In genomic region chr21:33024278-33025103, GRCh38 we compare ENCODE assay signal across 14 cellular contexts. TPM values are rescaled to one million over a fixed set of nuclear protein-coding genes. Genes with fewer than 3 reads are reported as not detected.
A peak's percentile ranks its signal among the peaks of the same experiment; 100 is the strongest.
DNase-seq lines count a peak whose midpoint lies in the region; ATAC-seq and TF ChIP-seq lines count a peak whose summit lies in the region.
"Had no signal": no experiment of that assay in that cellular context is flagged by ENCODE, and none has a peak within 500 bp of the region (broad histone marks: within the 10 kb centered on the region; RNA-seq: fewer than 3 reads in every experiment).

No MANE protein-coding gene starts in this region.

- H2AFZ ChIP-seq in hepatocyte (no peak overlapping the region), trophoblast cell (ENCODE audit: insufficient read depth, low read length, poor library complexity) (no peak overlapping the region)

- no peak overlapping the region for H3K4ac ChIP-seq in trophoblast cell (ENCODE audit: low read depth, low read length)

- 13% methylated on average over 39 of the region's 39 CpGs for whole genome bisulfite sequencing in hepatocyte (ENCODE audit: low lambda C conversion rate, missing lambda C conversion rate)
- no CpG with 5 or more reads among the region's 39 CpGs for WGBS in trophoblast cell (ENCODE audit: extremely low coverage, insufficient coverage, insufficient read length)

- H2BK12ac ChIP-seq in trophoblast cell (ENCODE audit: low read length), result no peak overlapping the region

- H4K8ac ChIP-seq in trophoblast cell (ENCODE audit: low read depth, low read length), result no peak overlapping the region

- peaks cover 100% of the 10 kb centered on the region for H3K27me3 Mint-ChIP-seq in activated naive CD4-positive, alpha-beta T cell treated with anti-CD3 and anti-CD28 coated beads, Interleukin-2, amount 10 ng/mL, durations not matched to agents 7 days and 5 days
- peaks cover 54 to 75% of the 10 kb centered on the region in 2 donors for H3K27me3 Mint-ChIP-seq in T-cell

- no peak overlapping the region for H4K12ac ChIP-seq in trophoblast cell (ENCODE audit: low read depth, low read length)

- no peaks in the 10 kb centered on the region for H4K20me1 ChIP-seq in hepatocyte (ENCODE audit: insufficient read depth, poor library complexity, severe bottlenecking)

- H3K27ac Mint-ChIP-seq in activated naive CD4-positive, alpha-beta T cell treated with anti-CD3 and anti-CD28 coated beads, Interleukin-2, amount 10 ng/mL, durations not matched to agents 7 days and 5 days, result peak overlapping the region; percentile 69
- H3K27ac Mint-ChIP-seq in T-cell, result peak overlapping the region in 1 of 2 donors; percentile 71

- peaks cover 6% of the 10 kb centered on the region for H3K36me3 Mint-ChIP-seq in activated naive CD4-positive, alpha-beta T cell treated with anti-CD3 and anti-CD28 coated beads, Interleukin-2, amount 10 ng/mL, durations not matched to agents 7 days and 5 days
- no peaks in the 10 kb centered on the region for H3K36me3 Mint-ChIP-seq in T-cell

- H2BK120ac ChIP-seq in trophoblast cell (ENCODE audit: insufficient read depth, low read length, poor library complexity), result no peak overlapping the region

- no peaks in the 10 kb centered on the region for H3K79me2 ChIP-seq in hepatocyte
- no peaks in the 10 kb centered on the region for H3K79me2 ChIP-seq in trophoblast cell (ENCODE audit: control insufficient read depth, insufficient read depth, low read length, poor library complexity)

- no peaks in the 10 kb centered on the region for H3K36me3 ChIP-seq in hepatocyte (replicated peaks; ENCODE audit: insufficient read depth, low read depth)
- H3K36me3 ChIP-seq in trophoblast cell (ENCODE audit: control insufficient read depth in 1 of 2, insufficient read depth in 2 of 2, low read length in 2 of 2), result no peaks in the 10 kb centered on the region

- peaks cover 43% of the 10 kb centered on the region for H3K4me1 Mint-ChIP-seq in activated naive CD4-positive, alpha-beta T cell treated with anti-CD3 and anti-CD28 coated beads, Interleukin-2, amount 10 ng/mL, durations not matched to agents 7 days and 5 days
- peaks cover 56 to 63% (median 63%) of the 10 kb centered on the region in 3 donors for H3K4me1 Mint-ChIP-seq in T-cell

- CTCF ChIA-PET in activated naive CD4-positive, alpha-beta T cell treated with anti-CD3 and anti-CD28 coated beads, Interleukin-2, amount 10 ng/mL, durations not matched to agents 7 days and 5 days (lab: Charles Lee), result interaction anchor here (0.8 kb wide), 1 partner anchor 192 kb away, joined by 5 read pairs; no protein-coding TSS in a partner anchor
- CTCF ChIA-PET in T-cell (lab: Charles Lee), result no interaction called here

- H3K9me3 ChIP-seq in hepatocyte (ENCODE audit: low read depth), result no peaks in the 10 kb centered on the region
- peaks cover 8% of the 10 kb centered on the region for H3K9me3 ChIP-seq in trophoblast cell (ENCODE audit: insufficient read depth, low read depth, low read length)

- peak overlapping the region; percentile 31 for H3K4me3 Mint-ChIP-seq in activated naive CD4-positive, alpha-beta T cell treated with anti-CD3 and anti-CD28 coated beads, Interleukin-2, amount 10 ng/mL, durations not matched to agents 7 days and 5 days
- H3K4me3 Mint-ChIP-seq in T-cell, result peak overlapping the region in 2 of 3 donors; percentile 34 to 67

- TF ChIP-seq CTCF in hepatocyte (IDR thresholded peaks at IDR 0.05; ENCODE audit: poor library complexity), result no peak

- no peak overlapping the region for H3K14ac ChIP-seq in trophoblast cell (ENCODE audit: low read length)

- no peak overlapping the region for H2AK5ac ChIP-seq in trophoblast cell (ENCODE audit: low read length)

- no peak overlapping the region for H3K23ac ChIP-seq in trophoblast cell (ENCODE audit: low read length)

- no peaks in the 10 kb centered on the region for H3K9me2 ChIP-seq in hepatocyte (replicated peaks; ENCODE audit: insufficient read depth)

- H3K4me3 ChIP-seq in hepatocyte (no peak overlapping the region), trophoblast cell (ENCODE audit: low read depth, low read length) (no peak overlapping the region)

- H3K79me1 ChIP-seq in trophoblast cell (ENCODE audit: low read length), result no peaks in the 10 kb centered on the region

- ATAC-seq in T-cell (replicated peaks in 1 of 4) (no peak), left ventricle myocardium superior (no peak)

- no peaks in the 10 kb centered on the region for H3K9me3 Mint-ChIP-seq in activated naive CD4-positive, alpha-beta T cell treated with anti-CD3 and anti-CD28 coated beads, Interleukin-2, amount 10 ng/mL, durations not matched to agents 7 days and 5 days
- H3K9me3 Mint-ChIP-seq in T-cell, result no peaks in the 10 kb centered on the region

- H3K27me3 ChIP-seq in hepatocyte (peaks cover 97% of the 10 kb centered on the region), trophoblast cell (ENCODE audit: insufficient read depth, low read length) (peaks cover 93% of the 10 kb centered on the region)

- no peak overlapping the region for H4K91ac ChIP-seq in trophoblast cell (ENCODE audit: low read depth, low read length)

- POLR2A ChIA-PET in T-cell (lab: Charles Lee), result no interaction called here

- no peak overlapping the region for H2BK5ac ChIP-seq in trophoblast cell (ENCODE audit: low read depth, low read length, poor library complexity)

- intact Hi-C loops in left ventricle myocardium superior (cut with micrococcal nuclease), result no loop called here

- H3K4me2 ChIP-seq in hepatocyte (peak overlapping the region; percentile 59), trophoblast cell (ENCODE audit: low read length) (no peak overlapping the region)

- H3K18ac ChIP-seq in trophoblast cell (ENCODE audit: low read length), result no peak overlapping the region

- H3K4me1 ChIP-seq in hepatocyte (ENCODE audit: insufficient read depth) (peaks cover 9% of the 10 kb centered on the region), trophoblast cell (ENCODE audit: control insufficient read depth in 1 of 2, insufficient read depth in 2 of 2, low read length in 2 of 2) (peaks cover 9 to 12% of the 10 kb centered on the region in 2 experiments)

- H3K9ac ChIP-seq in trophoblast cell (ENCODE audit: low read length), result no peak overlapping the region

- H3K27ac ChIP-seq in hepatocyte (no peak overlapping the region), substantia nigra (ENCODE audit: low read depth, low read length, poor library complexity, severe bottlenecking) (peak overlapping the region; percentile 78), trophoblast cell (ENCODE audit: low read depth, low read length) (no peak overlapping the region)

- no peak for DNase-seq in activated naive CD4-positive, alpha-beta T cell treated with anti-CD3 and anti-CD28 coated beads, Interleukin-2, amount 10 ng/mL, durations not matched to agents 7 days and 5 days
- no peak for DNase-seq in activated naive CD4-positive, alpha-beta T cell treated with anti-CD3 and anti-CD28 coated beads, Interleukin-2, amount 50 U/mL, for 16 hours
- DNase-seq in T-cell (no peak), hepatocyte (ENCODE audit: low spot score) (no peak), substantia nigra (lab: John Stamatoyannopoulos, UW) (peak in 5 of 49 donors; percentile 12 to 27 (median 16)), left ventricle myocardium superior (no peak), trophoblast cell (no peak), NCI-H146 treated with DMSO at 0.1 percent for 48 hours (lab: John Stamatoyannopoulos, UW; ENCODE audit: unreplicated experiment) (no peak)
- DNase-seq: activated CD8-positive, alpha-beta memory T cell treated with anti-CD3 and anti-CD28 coated beads for 24 hours; aorta; GOT3; NCI-H69 had no signal

RNA-seq across cellular contexts. Expression of gene OLIG2, which starts 1.2 kb away (rescaled TPM):
- total RNA-seq in T-cell (not detected), hepatocyte (not detected in 2 replicates), left ventricle myocardium superior (not detected)
- polyA plus RNA-seq in hepatocyte, result not detected in 2 replicates
- polyA plus RNA-seq in trophoblast cell (2013), result 0.03 and 0.05 TPM in 2 replicates
- total RNA-seq: aorta, sciatic nerve, urinary bladder had no signal
- polyA plus RNA-seq: aorta, urinary bladder had no signal

RNA-seq across cellular contexts. Expression of gene OLIG1, which starts 45.5 kb away (rescaled TPM):
- total RNA-seq in T-cell, result not detected
- total RNA-seq in hepatocyte, result not detected in 2 replicates
- polyA plus RNA-seq in hepatocyte, result not detected in 2 replicates
- total RNA-seq in left ventricle myocardium superior, result 0.62 TPM
- 1.2 and 1.8 TPM in 2 replicates for polyA plus RNA-seq in trophoblast cell (2013)
- total RNA-seq: aorta, urinary bladder had no signal
- polyA plus RNA-seq: aorta, urinary bladder had no signal
